Comparison of ENCODE assay signal across 21 cellular contexts in the genomic region with DNA sequence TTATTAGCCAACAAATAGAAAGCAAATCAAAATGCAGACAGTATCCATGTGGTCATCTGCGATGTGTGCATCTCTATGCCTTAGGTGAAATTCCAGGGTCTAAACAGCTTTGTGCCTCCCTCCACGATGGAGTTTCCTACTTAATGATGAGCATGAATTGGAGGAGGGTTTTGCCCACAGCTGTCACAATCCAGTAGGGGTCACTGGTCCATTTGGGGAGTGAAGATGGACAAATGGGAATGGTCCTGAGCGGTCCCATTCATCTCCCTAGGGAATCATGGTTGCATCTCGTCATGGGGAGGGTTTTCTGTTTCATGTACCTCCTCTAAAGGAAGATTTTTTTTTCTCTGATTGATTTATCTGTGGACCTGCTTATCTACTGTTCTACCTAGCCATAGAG.
"Had no signal": no experiment of that assay in that cellular context is flagged by ENCODE, and none has a peak within 500 bp of the region (broad histone marks: within the 10 kb centered on the region; RNA-seq: fewer than 3 reads in every experiment).

No MANE protein-coding gene starts in this region.

- DNase-seq: activated CD4-positive, alpha-beta T cell treated with anti-CD3 and anti-CD28 coated beads, Interleukin-2, amount 10 ng/mL, durations not matched to agents 24 days and 14 days; activated CD8-positive, alpha-beta T cell treated with anti-CD3 and anti-CD28 coated beads for 36 hours; activated effector memory CD4-positive, alpha-beta T cell treated with anti-CD3 and anti-CD28 coated beads, Interleukin-2, amount 50 U/mL, for 16 hours; activated T-cell treated with anti-CD3 and anti-CD28 coated beads, Interleukin-2, amount 50 U/mL, for 48 hours; erythroblast; gastrocnemius medialis; heart left ventricle; mucosa of descending colon; naive thymus-derived CD4-positive, alpha-beta T cell; ovary; psoas muscle; right cardiac atrium; stimulated activated CD8-positive, alpha-beta memory T cell treated with anti-CD3 and anti-CD28 coated beads, Interleukin-4, amount 100 ng/mL, for 48 hours; stimulated activated naive CD4-positive, alpha-beta T cell treated with Interleukin-2 at 50 U/mL for 16 hours; T-cell; tibial artery had no signal

- H3K27ac Mint-ChIP-seq: activated CD4-positive, alpha-beta T cell treated with anti-CD3 and anti-CD28 coated beads, Interleukin-2, amount 10 ng/mL, durations not matched to agents 24 days and 14 days; activated CD8-positive, alpha-beta T cell treated with anti-CD3 and anti-CD28 coated beads for 36 hours; memory B cell; naive thymus-derived CD4-positive, alpha-beta T cell; T-cell had no signal

- ATAC-seq: activated CD8-positive, alpha-beta T cell treated with anti-CD3 and anti-CD28 coated beads for 36 hours; gastrocnemius medialis; heart left ventricle; mucosa of descending colon; naive thymus-derived CD4-positive, alpha-beta T cell; psoas muscle; right cardiac atrium; T-cell had no signal

- H3K36me3 Mint-ChIP-seq: activated naive CD4-positive, alpha-beta T cell treated with anti-CD3 and anti-CD28 coated beads, Interleukin-2, amount 50 U/mL, for 24 hours; memory B cell; naive thymus-derived CD4-positive, alpha-beta T cell; T-cell had no signal

- H3K27me3 Mint-ChIP-seq: activated CD4-positive, alpha-beta T cell treated with anti-CD3 and anti-CD28 coated beads, Interleukin-2, amount 10 ng/mL, durations not matched to agents 24 days and 14 days; activated naive CD4-positive, alpha-beta T cell treated with anti-CD3 and anti-CD28 coated beads, Interleukin-2, amount 50 U/mL, for 24 hours; central memory CD8-positive, alpha-beta T cell had no signal

- H3K9me3 Mint-ChIP-seq: activated CD4-positive, alpha-beta T cell treated with anti-CD3 and anti-CD28 coated beads, Interleukin-2, amount 10 ng/mL, durations not matched to agents 24 days and 14 days; activated CD8-positive, alpha-beta T cell treated with anti-CD3 and anti-CD28 coated beads for 36 hours; activated naive CD4-positive, alpha-beta T cell treated with anti-CD3 and anti-CD28 coated beads, Interleukin-2, amount 50 U/mL, for 24 hours had no signal

- H3K4me3 Mint-ChIP-seq: activated CD4-positive, alpha-beta T cell treated with anti-CD3 and anti-CD28 coated beads, Interleukin-2, amount 10 ng/mL, durations not matched to agents 24 days and 14 days; activated CD8-positive, alpha-beta T cell treated with anti-CD3 and anti-CD28 coated beads for 36 hours; activated naive CD4-positive, alpha-beta T cell treated with anti-CD3 and anti-CD28 coated beads, Interleukin-2, amount 50 U/mL, for 24 hours; central memory CD8-positive, alpha-beta T cell; memory B cell; naive thymus-derived CD4-positive, alpha-beta T cell; T-cell had no signal

- H3K27me3 ChIP-seq: ascending aorta, gastrocnemius medialis, heart left ventricle, ovary, tibial artery had no signal

- H3K9me3 ChIP-seq: ascending aorta, gastrocnemius medialis, heart left ventricle, mucosa of descending colon, ovary, psoas muscle, tibial artery had no signal

- H3K4me1 Mint-ChIP-seq: activated CD4-positive, alpha-beta T cell treated with anti-CD3 and anti-CD28 coated beads, Interleukin-2, amount 10 ng/mL, durations not matched to agents 24 days and 14 days; activated naive CD4-positive, alpha-beta T cell treated with anti-CD3 and anti-CD28 coated beads, Interleukin-2, amount 50 U/mL, for 24 hours; central memory CD8-positive, alpha-beta T cell; memory B cell; naive thymus-derived CD4-positive, alpha-beta T cell; T-cell had no signal

- H3K27ac ChIP-seq: ascending aorta, coronary artery, heart left ventricle, ovary, psoas muscle, tibial artery had no signal
